ENCODE assay signal across 18 cellular contexts in genomic region chr20:63542696-63543095, GRCh38. TPM values are rescaled to one million over a fixed set of nuclear protein-coding genes. Genes with fewer than 3 reads are reported as not detected.
DNase-seq lines count a peak whose midpoint lies in the region; ATAC-seq, FAIRE-seq and TF ChIP-seq lines count a peak whose summit lies in the region.
"Had no signal": no experiment of that assay in that cellular context is flagged by ENCODE, and none has a peak within 500 bp of the region (broad histone marks: within the 10 kb centered on the region; RNA-seq: fewer than 3 reads in every experiment).

No MANE protein-coding gene starts in this region.

- H3K9me2 ChIP-seq in Karpas-422 (replicated peaks; ENCODE audit: insufficient read depth, low read length), result no peaks in the 10 kb centered on the region

- DNase-seq in GM10248 (ENCODE audit: extremely low spot score) (peak; percentile 87), GM20000 (ENCODE audit: low spot score) (peak; percentile 89), H1 (ENCODE audit: low read depth in 1 of 2, low spot score in 2 of 2) (no peak), Karpas-422 (no peak), natural killer cell (no peak), Right ventricle myocardium superior (no peak)
- DNase-seq: activated CD4-positive, alpha-beta T cell treated with anti-CD3 and anti-CD28 coated beads for 36 hours; activated CD8-positive, alpha-beta memory T cell treated with anti-CD3 and anti-CD28 coated beads, Interleukin-2, amount 50 U/mL, for 48 hours; activated naive CD4-positive, alpha-beta T cell treated with anti-CD3 and anti-CD28 coated beads for 36 hours; EL; foreskin keratinocyte; NCI-H2081 treated with DMSO at 0.1 percent for 48 hours; NCI-H510A treated with DMSO at 0.1 percent for 48 hours; stimulated activated CD4-positive, alpha-beta T cell treated with anti-CD3 and anti-CD28 coated beads, Interleukin-4, amount 100 ng/mL, for 24 hours; stimulated activated CD8-positive, alpha-beta memory T cell treated with anti-CD3 and anti-CD28 coated beads, Interleukin-4, amount 100 ng/mL, for 48 hours; T-helper 9 cell had no signal

- H3K4me3 ChIP-seq in H1 (ENCODE audit: extremely low read depth in 1 of 4, insufficient read depth in 2 of 4, low read depth in 3 of 4, low read length in 4 of 4), result no peak overlapping the region
- H3K4me3 ChIP-seq in Karpas-422 (ENCODE audit: low read length), result no peak overlapping the region

- H4K8ac ChIP-seq in H1 (ENCODE audit: extremely low read depth, insufficient read depth, low read length), result 0 out of 2 replicates have a peak overlapping the region, but pooled peaks have one; percentile 18

- H2BK120ac ChIP-seq in H1 (replicated peaks; ENCODE audit: low read depth, low read length), result no peak overlapping the region

- CTCF ChIA-PET in GM10248 (lab: Yijun Ruan, JAX), result interaction anchor here (0.7 to 1.9 kb wide), 4 partner anchors 25 to 431 kb away, joined by 3 to 5 read pairs (median 4); no protein-coding TSS in a partner anchor
- CTCF ChIA-PET in H1 (lab: Charles Lee; ENCODE audit: partially characterized antibody), result interaction anchor here (0.7 to 1.4 kb wide), 10 partner anchors 9 to 169 kb away, joined by 3 to 4 read pairs (median 3); partner anchors contain the start of gene HELZ2

- H2AFZ ChIP-seq in H1 (ENCODE audit: low read length) (no peak overlapping the region), Karpas-422 (ENCODE audit: low read length) (no peak overlapping the region)

- H3K27ac Mint-ChIP-seq in natural killer cell, result no peak overlapping the region
- H3K27ac Mint-ChIP-seq: activated CD4-positive, alpha-beta T cell treated with anti-CD3 and anti-CD28 coated beads for 36 hours; activated naive CD4-positive, alpha-beta T cell treated with anti-CD3 and anti-CD28 coated beads for 36 hours had no signal

- H3K4me3 Mint-ChIP-seq in natural killer cell, result no peak overlapping the region
- H3K4me3 Mint-ChIP-seq: activated CD4-positive, alpha-beta T cell treated with anti-CD3 and anti-CD28 coated beads for 36 hours; activated naive CD4-positive, alpha-beta T cell treated with anti-CD3 and anti-CD28 coated beads for 36 hours had no signal

- H3K9me3 ChIP-seq in H1 (ENCODE audit: insufficient read depth in 2 of 2, low read depth in 1 of 2, low read length in 1 of 2) (no peaks in the 10 kb centered on the region), Karpas-422 (ENCODE audit: low read length) (no peaks in the 10 kb centered on the region)

- peaks cover 0 to 5% of the 10 kb centered on the region in 2 donors for H3K4me1 Mint-ChIP-seq in natural killer cell

- H3K23ac ChIP-seq in H1 (ENCODE audit: insufficient read length), result no peak overlapping the region

- H2BK15ac ChIP-seq in H1 (ENCODE audit: low read length), result no peak overlapping the region

- no peak overlapping the region for H4K91ac ChIP-seq in H1 (replicated peaks; ENCODE audit: insufficient read length, low read length)

- peaks cover 0 to 9% (median 2%) of the 10 kb centered on the region in 4 experiments; a peak in 5 of 7 replicates for H3K4me1 ChIP-seq in H1 (replicated peaks in 1 of 4; ENCODE audit: control insufficient read depth in 3 of 4, insufficient read depth in 4 of 4, low read length in 3 of 4)
- H3K4me1 ChIP-seq in Karpas-422 (ENCODE audit: low read length), result peaks cover 42% of the 10 kb centered on the region
- H3K4me1 ChIP-seq: foreskin keratinocyte had no signal

- FAIRE-seq in H1 (lab: Jason Lieb, UNC), result no peak
- FAIRE-seq: astrocyte had no signal

- H3K9me3 Mint-ChIP-seq in natural killer cell, result no peaks in the 10 kb centered on the region
- H3K9me3 Mint-ChIP-seq: activated naive CD4-positive, alpha-beta T cell treated with anti-CD3 and anti-CD28 coated beads for 36 hours had no signal

- TF ChIP-seq CTCF in GM10248 (IDR thresholded peaks at IDR 0.05; ENCODE audit: control extremely low read depth, extremely low read depth, low read depth, missing control alignments), result no peak
- no peak for TF ChIP-seq CTCF in GM20000 (IDR thresholded peaks at IDR 0.05; ENCODE audit: extremely low read depth, missing control alignments)
- TF ChIP-seq CTCF in H1 (IDR thresholded peaks at IDR 0.05; ENCODE audit: control extremely low read depth in 1 of 3, insufficient read depth in 1 of 3, low read depth in 1 of 3, low read length in 3 of 3), result no peak
- TF ChIP-seq CTCF in natural killer cell (IDR thresholded peaks at IDR 0.05), result no peak

- H3K27ac ChIP-seq in H1 (ENCODE audit: low read depth, low read length) (no peak overlapping the region), Karpas-422 (ENCODE audit: low read length) (no peak overlapping the region)
- H3K27ac ChIP-seq: foreskin keratinocyte had no signal

- H3K23me2 ChIP-seq in H1 (ENCODE audit: low read depth, low read length), result no peaks in the 10 kb centered on the region

- H3K36me3 ChIP-seq in H1 (ENCODE audit: control insufficient read depth in 2 of 4, insufficient read depth in 4 of 4, low read length in 3 of 4), result no peaks in the 10 kb centered on the region
- H3K36me3 ChIP-seq in Karpas-422 (ENCODE audit: insufficient read depth, low read length), result no peaks in the 10 kb centered on the region

- intact Hi-C loops in natural killer cell (cut with micrococcal nuclease) (no loop called here), Right ventricle myocardium superior (cut with DNase I) (no loop called here)

- no peak overlapping the region for H2BK20ac ChIP-seq in H1 (ENCODE audit: low read length)

- H3K79me2 ChIP-seq in H1 (ENCODE audit: control insufficient read depth in 1 of 2, insufficient read depth in 2 of 2, low read length in 2 of 2) (no peaks in the 10 kb centered on the region), Karpas-422 (ENCODE audit: low read length) (no peaks in the 10 kb centered on the region)

- TF ChIP-seq POLR2A in H1 (IDR thresholded peaks at IDR 0.05; ENCODE audit: control extremely low read depth in 1 of 2, low read depth in 2 of 2, low read length in 2 of 2), result no peak

- H3K56ac ChIP-seq in H1 (replicated peaks; ENCODE audit: insufficient read length, low read depth, low read length), result no peak overlapping the region

- POLR2A ChIA-PET in GM10248 (lab: Yijun Ruan, JAX), result interaction anchor here (0.5 to 0.7 kb wide), 2 partner anchors 34 to 537 kb away, joined by 3 to 5 read pairs; partner anchors contain the start of gene OPRL1
- POLR2A ChIA-PET in H1 (lab: Charles Lee; ENCODE audit: partially characterized antibody), result interaction anchor here (1.2 to 2.3 kb wide), 2 partner anchors 8 to 10 kb away, joined by 3 to 7 read pairs; no protein-coding TSS in a partner anchor

- H3K36me3 Mint-ChIP-seq in natural killer cell, result no peaks in the 10 kb centered on the region

- H3K27me3 ChIP-seq in H1 (replicated peaks in 1 of 4; ENCODE audit: control insufficient read depth in 3 of 4, extremely low read depth in 1 of 4, insufficient read depth in 3 of 4, low read length in 3 of 4), result no peaks in the 10 kb centered on the region
- no peaks in the 10 kb centered on the region for H3K27me3 ChIP-seq in Karpas-422 (ENCODE audit: low read length)
- H3K27me3 ChIP-seq: foreskin keratinocyte had no signal

- H4K20me1 ChIP-seq in H1 (replicated peaks in 1 of 2; ENCODE audit: control insufficient read depth in 1 of 2, insufficient read depth in 2 of 2, low read length in 2 of 2) (no peaks in the 10 kb centered on the region), Karpas-422 (ENCODE audit: insufficient read depth, low read depth, low read length) (0 out of 2 replicates have a peak, but pooled peaks cover 5% of the 10 kb centered on the region)

- ATAC-seq in natural killer cell (no peak), Right ventricle myocardium superior (ENCODE audit: poor library complexity) (no peak)
- ATAC-seq: activated CD4-positive, alpha-beta T cell treated with anti-CD3 and anti-CD28 coated beads for 36 hours; foreskin keratinocyte had no signal

- no peak for TF ChIP-seq EP300 in H1 (IDR thresholded peaks at IDR 0.05; ENCODE audit: borderline replicate concordance in 1 of 2, low read depth in 2 of 2, low read length in 2 of 2)

- no peak overlapping the region for H4K5ac ChIP-seq in H1 (ENCODE audit: insufficient read length, low read depth, low read length)

- H2BK12ac ChIP-seq in H1 (ENCODE audit: low read depth, low read length), result no peak overlapping the region; the same call in 1 of the 2 replicates

- 90% methylated on average over 8 of the region's 10 CpGs; no CpG with 5 or more reads in 1 of the 2 experiments for WGBS in H1 (ENCODE audit: extremely low coverage in 1 of 2, insufficient coverage in 1 of 2, insufficient read length in 1 of 2, insufficient replicate concordance in 2 of 2, low coverage in 1 of 2, low lambda C conversion rate in 2 of 2, missing lambda C conversion rate in 1 of 2), 2 experiments

- H3K14ac ChIP-seq in H1 (ENCODE audit: insufficient read length), result no peak overlapping the region

- TF ChIP-seq RAD21 in H1 (IDR thresholded peaks at IDR 0.05 in 1 of 2, conservative IDR thresholded peaks at IDR 0.05 in 1 of 2; ENCODE audit: low read depth in 2 of 2, low read length in 2 of 2), result no peak

- peaks cover 0 to 2% of the 10 kb centered on the region in 2 donors for H3K27me3 Mint-ChIP-seq in natural killer cell (ENCODE audit: low read depth in 2 of 2)
- H3K27me3 Mint-ChIP-seq: activated CD4-positive, alpha-beta T cell treated with anti-CD3 and anti-CD28 coated beads for 36 hours had no signal

- H3K18ac ChIP-seq in H1 (ENCODE audit: extremely low read depth, low read length), result no peak overlapping the region

- H2AK5ac ChIP-seq in H1 (ENCODE audit: low read depth, low read length), result no peak overlapping the region

- H3K4ac ChIP-seq in H1 (replicated peaks; ENCODE audit: insufficient read length, low read depth, low read length), result no peak overlapping the region

- no peaks in the 10 kb centered on the region for H3K79me1 ChIP-seq in H1 (ENCODE audit: low read depth, low read length)

- no peak overlapping the region for H3K4me2 ChIP-seq in H1 (ENCODE audit: insufficient read depth in 1 of 2, low read depth in 2 of 2, low read length in 2 of 2)
- no peak overlapping the region for H3K4me2 ChIP-seq in Karpas-422 (ENCODE audit: low read depth, low read length, poor library complexity, severe bottlenecking)

- H3K9ac ChIP-seq in H1 (replicated peaks in 1 of 4; ENCODE audit: extremely low read depth in 1 of 4, low read depth in 3 of 4, low read length in 3 of 4), result no peak overlapping the region
- no peak overlapping the region for H3K9ac ChIP-seq in Karpas-422 (ENCODE audit: low read length)

- H2BK5ac ChIP-seq in H1 (ENCODE audit: low read depth, low read length), result no peak overlapping the region

RNA-seq across cellular contexts. Expression of gene SRMS, which starts 4.9 kb away (rescaled TPM):
- 0.29 and 0.76 TPM in 2 replicates for total RNA-seq in H1 (2021; fragmentation: NEBNext Ultra II Directional; extraction: Animal tissue kit (Norgen Biotek cat#: 25700))
- polyA plus RNA-seq in H1 (2011; rRNA removed), result 0.39 and 0.66 TPM in 2 replicates
- 0.36 TPM for polyA plus RNA-seq in H1 (2011; cell fraction: cytosol; rRNA removed)
- polyA plus RNA-seq in H1 (2011; cell fraction: nucleus; rRNA removed), result 2.9 TPM
- polyA plus RNA-seq in H1 (2012, experiment 1 of 2), result 0.23 to 0.46 TPM (median 0.39 TPM) in 4 replicates
- polyA plus RNA-seq in H1 (2012, experiment 2 of 2), result 0.10 TPM
- 0.28 TPM for polyA plus RNA-seq in H1 (2013, experiment 1 of 2)
- 0.15 TPM for polyA plus RNA-seq in H1 (2013, experiment 2 of 2)
- polyA minus RNA-seq in H1 (2011; rRNA and poly(A)+ RNA removed), result 0.10 TPM in 1 of 2 replicates, not detected in the other
- not detected for polyA minus RNA-seq in H1 (2011; cell fraction: cytosol; rRNA and poly(A)+ RNA removed)
- polyA minus RNA-seq in H1 (2011; cell fraction: nucleus; rRNA and poly(A)+ RNA removed), result 0.50 TPM
- not detected in 2 replicates for total RNA-seq in Karpas-422 (2014; rRNA removed; shearing (Covaris generic); ENCODE audit: low replicate concordance)
- total RNA-seq in natural killer cell (under 1 TPM in 2 of 3 donors, not detected in 1; 0.16 to 0.23 TPM), Right ventricle myocardium superior (not detected)
- total RNA-seq: activated CD4-positive, alpha-beta T cell treated with anti-CD3 and anti-CD28 coated beads for 36 hours; activated naive CD4-positive, alpha-beta T cell treated with anti-CD3 and anti-CD28 coated beads for 36 hours; osteocyte had no signal

RNA-seq across cellular contexts. Expression of gene PTK6, which starts 5.5 kb away (rescaled TPM):
- total RNA-seq in H1 (2021; fragmentation: NEBNext Ultra II Directional; extraction: Animal tissue kit (Norgen Biotek cat#: 25700)), result 0.17 and 0.19 TPM in 2 replicates
- 0.12 and 0.30 TPM in 2 replicates for polyA plus RNA-seq in H1 (2011; rRNA removed)
- polyA plus RNA-seq in H1 (2011; cell fraction: cytosol; rRNA removed), result 0.27 TPM
- polyA plus RNA-seq in H1 (2011; cell fraction: nucleus; rRNA removed), result 0.67 TPM
- polyA plus RNA-seq in H1 (2012, experiment 1 of 2), result 0.32 to 0.41 TPM (median 0.40 TPM) in 4 replicates
- polyA plus RNA-seq in H1 (2012, experiment 2 of 2), result 0.25 TPM
- 0.08 TPM for polyA plus RNA-seq in H1 (2013, experiment 1 of 2)
- 0.07 TPM for polyA plus RNA-seq in H1 (2013, experiment 2 of 2)
- polyA minus RNA-seq in H1 (2011; rRNA and poly(A)+ RNA removed), result 0.12 TPM in 1 of 2 replicates, not detected in the other
- 0.37 TPM for polyA minus RNA-seq in H1 (2011; cell fraction: cytosol; rRNA and poly(A)+ RNA removed)
- polyA minus RNA-seq in H1 (2011; cell fraction: nucleus; rRNA and poly(A)+ RNA removed), result 0.20 TPM
- total RNA-seq in Karpas-422 (2014; rRNA removed; shearing (Covaris generic); ENCODE audit: low replicate concordance), result 0.51 TPM in 1 of 2 replicates, not detected in the other
- total RNA-seq in natural killer cell (under 1 TPM in 2 of 3 donors, not detected in 1; 0.16 to 0.48 TPM), Right ventricle myocardium superior (0.13 TPM)

RNA-seq across cellular contexts. Expression of gene FNDC11, which starts 11.3 kb away (rescaled TPM):
- 2.5 and 2.6 TPM in 2 replicates for total RNA-seq in H1 (2021; fragmentation: NEBNext Ultra II Directional; extraction: Animal tissue kit (Norgen Biotek cat#: 25700))
- 8.8 and 13.5 TPM in 2 replicates for polyA plus RNA-seq in H1 (2011; rRNA removed)
- polyA plus RNA-seq in H1 (2011; cell fraction: cytosol; rRNA removed), result 9.1 TPM
- polyA plus RNA-seq in H1 (2011; cell fraction: nucleus; rRNA removed), result 17.7 TPM
- polyA plus RNA-seq in H1 (2012, experiment 1 of 2), result 2.1 to 3.9 TPM (median 3.5 TPM) in 4 replicates
- polyA plus RNA-seq in H1 (2012, experiment 2 of 2), result 3.5 TPM
- 3.0 TPM for polyA plus RNA-seq in H1 (2013, experiment 1 of 2)
- 2.8 TPM for polyA plus RNA-seq in H1 (2013, experiment 2 of 2)
- polyA minus RNA-seq in H1 (2011; rRNA and poly(A)+ RNA removed), result 2.3 and 2.5 TPM in 2 replicates
- polyA minus RNA-seq in H1 (2011; cell fraction: cytosol; rRNA and poly(A)+ RNA removed), result 4.5 TPM
- polyA minus RNA-seq in H1 (2011; cell fraction: nucleus; rRNA and poly(A)+ RNA removed), result 7.0 TPM
- 0.48 and 1.6 TPM in 2 replicates for total RNA-seq in Karpas-422 (2014; rRNA removed; shearing (Covaris generic); ENCODE audit: low replicate concordance)
- total RNA-seq in natural killer cell (under 1 TPM; 0.19 to 0.75 (median 0.25) TPM), Right ventricle myocardium superior (0.11 TPM)

RNA-seq across cellular contexts. Expression of gene PPDPF, which starts 22.1 kb away (rescaled TPM):
- total RNA-seq in H1 (2021; fragmentation: NEBNext Ultra II Directional; extraction: Animal tissue kit (Norgen Biotek cat#: 25700)), result 125 and 138 TPM in 2 replicates
- 30.5 and 49.9 TPM in 2 replicates for polyA plus RNA-seq in H1 (2011; rRNA removed)
- 13.6 TPM for polyA plus RNA-seq in H1 (2011; cell fraction: cytosol; rRNA removed)
- polyA plus RNA-seq in H1 (2011; cell fraction: nucleus; rRNA removed), result 40.2 TPM
- 38.8 to 127 TPM (median 112 TPM) in 4 replicates for polyA plus RNA-seq in H1 (2012, experiment 1 of 2)
- polyA plus RNA-seq in H1 (2012, experiment 2 of 2), result 66.7 TPM
- 147 TPM for polyA plus RNA-seq in H1 (2013, experiment 1 of 2)
- polyA plus RNA-seq in H1 (2013, experiment 2 of 2), result 151 TPM
- polyA minus RNA-seq in H1 (2011; rRNA and poly(A)+ RNA removed), result 2.8 and 4.9 TPM in 2 replicates
- 109 TPM for polyA minus RNA-seq in H1 (2011; cell fraction: cytosol; rRNA and poly(A)+ RNA removed)
- 58.7 TPM for polyA minus RNA-seq in H1 (2011; cell fraction: nucleus; rRNA and poly(A)+ RNA removed)
- total RNA-seq in Karpas-422 (2014; rRNA removed; shearing (Covaris generic); ENCODE audit: low replicate concordance), result 16.2 and 51.0 TPM in 2 replicates
- 100 to 1,000 TPM in 2 of 3 donors, 10 to 100 TPM in 1; 95.5 to 197 (median 159) TPM for total RNA-seq in natural killer cell
- total RNA-seq in Right ventricle myocardium superior, result 246 TPM

RNA-seq across cellular contexts. Expression of gene HELZ2, which starts 31.3 kb away (rescaled TPM):
- total RNA-seq in H1 (2021; fragmentation: NEBNext Ultra II Directional; extraction: Animal tissue kit (Norgen Biotek cat#: 25700)), result 17.5 and 18.2 TPM in 2 replicates
- 7.9 and 14.0 TPM in 2 replicates for polyA plus RNA-seq in H1 (2011; rRNA removed)
- polyA plus RNA-seq in H1 (2011; cell fraction: cytosol; rRNA removed), result 10.0 TPM
- 48.4 TPM for polyA plus RNA-seq in H1 (2011; cell fraction: nucleus; rRNA removed)
- polyA plus RNA-seq in H1 (2012, experiment 1 of 2), result 7.8 to 17.1 TPM (median 14.4 TPM) in 4 replicates
- polyA plus RNA-seq in H1 (2012, experiment 2 of 2), result 9.1 TPM
- 9.5 TPM for polyA plus RNA-seq in H1 (2013, experiment 1 of 2)
- 8.5 TPM for polyA plus RNA-seq in H1 (2013, experiment 2 of 2)
- polyA minus RNA-seq in H1 (2011; rRNA and poly(A)+ RNA removed), result 16.0 and 19.4 TPM in 2 replicates
- 21.0 TPM for polyA minus RNA-seq in H1 (2011; cell fraction: cytosol; rRNA and poly(A)+ RNA removed)
- 35.2 TPM for polyA minus RNA-seq in H1 (2011; cell fraction: nucleus; rRNA and poly(A)+ RNA removed)
- total RNA-seq in Karpas-422 (2014; rRNA removed; shearing (Covaris generic); ENCODE audit: low replicate concordance), result 15.4 and 15.8 TPM in 2 replicates
- 10 to 100 TPM; 85.2 to 90.7 (median 89.4) TPM for total RNA-seq in natural killer cell
- 9.7 TPM for total RNA-seq in Right ventricle myocardium superior

Comparison
In these comparisons a context has a peak if more than half of its experiments do, and no peak if none do; other contexts are left out.
1. DNase-seq: peak in GM10248 (single experiment) and GM20000 (single experiment); none in H1 (0 of 2), Karpas-422 (single experiment), natural killer cell (single experiment) and Right ventricle myocardium superior (single experiment).